In genomic region chr10:62805139-62806092, GRCh38 we compare ENCODE assay signal across 1 cellular context.
TF ChIP-seq lines count a peak whose summit lies in the region.

No MANE protein-coding gene starts in this region.

TF ChIP-seq in WTC11, 78 proteins besides CTCF, POLR2A, EP300 and RAD21 (continued from another document):
- TF ChIP-seq FOXP4 (CRISPR knock-in tag; IDR thresholded peaks at IDR 0.05) = 0 out of 2 replicates have a peak, but pooled peaks have one; percentile 3
- TF ChIP-seq USF1 (CRISPR knock-in tag; IDR thresholded peaks at IDR 0.05) = no peak
- TF ChIP-seq FOXP1 (CRISPR knock-in tag; IDR thresholded peaks at IDR 0.05; ENCODE audit: borderline replicate concordance) = peak; percentile 66
- TF ChIP-seq ZNF423 (CRISPR knock-in tag; IDR thresholded peaks at IDR 0.05) = no peak
